Comparison of ENCODE assay signal across 1 cellular context in genomic region chr12:104636496-104636895, GRCh38.
TF ChIP-seq lines count a peak whose summit lies in the region.

No MANE protein-coding gene starts in this region.

TF ChIP-seq in K562, 482 proteins besides CTCF, POLR2A, EP300 and RAD21 (continued from another document):
- no peak for TF ChIP-seq NEUROD1 (IDR thresholded peaks at IDR 0.05; ENCODE audit: borderline replicate concordance, low read depth, low read length, partially characterized antibody)
